ENCODE assay signal across 8 cellular contexts in the genomic region with DNA sequence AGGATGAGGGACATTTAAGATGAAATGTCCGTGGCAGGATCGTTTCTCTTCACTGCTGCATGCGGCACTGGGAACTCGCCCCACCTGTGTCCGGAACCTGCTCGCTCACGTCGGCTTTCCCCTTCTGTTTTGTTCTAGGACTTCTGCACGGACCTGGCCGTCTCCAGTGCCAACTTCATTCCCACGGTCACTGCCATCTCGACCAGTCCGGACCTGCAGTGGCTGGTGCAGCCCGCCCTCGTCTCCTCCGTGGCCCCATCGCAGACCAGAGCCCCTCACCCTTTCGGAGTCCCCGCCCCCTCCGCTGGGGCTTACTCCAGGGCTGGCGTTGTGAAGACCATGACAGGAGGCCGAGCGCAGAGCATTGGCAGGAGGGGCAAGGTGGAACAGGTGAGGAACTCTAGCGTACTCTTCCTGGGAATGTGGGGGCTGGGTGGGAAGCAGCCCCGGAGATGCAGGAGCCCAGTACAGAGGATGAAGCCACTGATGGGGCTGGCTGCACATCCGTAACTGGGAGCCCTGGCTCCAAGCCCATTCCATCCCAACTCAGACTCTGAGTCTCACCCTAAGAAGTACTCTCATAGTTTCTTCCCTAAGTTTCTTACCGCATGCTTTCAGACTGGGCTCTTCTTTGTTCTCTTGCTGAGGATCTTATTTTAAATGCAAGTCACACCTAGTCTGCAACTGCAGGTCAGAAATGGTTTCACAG. TPM values are rescaled to one million over a fixed set of nuclear protein-coding genes. Genes with fewer than 3 reads are reported as not detected.
DNase-seq lines count a peak whose midpoint lies in the region; ATAC-seq and TF ChIP-seq lines count a peak whose summit lies in the region.

No MANE protein-coding gene starts in this region.

- H3K4me1 ChIP-seq in ACC112 (ENCODE audit: control insufficient read depth, insufficient read depth, low read length, unreplicated experiment) (peaks cover 5% of the 10 kb centered on the region), MM.1S (ENCODE audit: low read length) (peaks cover 6% of the 10 kb centered on the region; the same call in 1 of the 2 replicates), lung (ENCODE audit: control insufficient read depth in 2 of 2, insufficient read depth in 2 of 2, low read length in 2 of 2) (peaks cover 0 to 7% of the 10 kb centered on the region in 2 donors), upper lobe of right lung (peaks cover 36% of the 10 kb centered on the region)

- H3K36me3 ChIP-seq in ACC112 (ENCODE audit: insufficient read depth, low read length) = peaks cover 19% of the 10 kb centered on the region; the same call in 1 of the 2 replicates
- H3K36me3 ChIP-seq in MM.1S (replicated peaks; ENCODE audit: insufficient read depth, low read length) = no peaks in the 10 kb centered on the region
- H3K36me3 ChIP-seq in lung (ENCODE audit: control insufficient read depth in 2 of 2, insufficient read depth in 2 of 2, low read length in 2 of 2) = peaks cover 12 to 17% of the 10 kb centered on the region in 2 donors
- peaks cover 21% of the 10 kb centered on the region for H3K36me3 ChIP-seq in upper lobe of right lung

- intact Hi-C loops in upper lobe of right lung (cut with DNase I) = no loop called here

- no peak for ATAC-seq in lung (ENCODE audit: insufficient read depth, low FRiP score)
- no peak for ATAC-seq in upper lobe of right lung
- ATAC-seq in GM21825 (IDR thresholded peaks at IDR 0.05; ENCODE audit: unreplicated experiment) = no peak

- H3K27ac ChIP-seq in ACC112 (ENCODE audit: low read depth, low read length) (peak overlapping the region; percentile 93; the same call in 1 of the 2 replicates), MM.1S (ENCODE audit: low read length) (no peak overlapping the region), lung (ENCODE audit: low read depth in 1 of 2, low read length in 1 of 2) (peak overlapping the region in 1 of 2 donors; percentile 98), upper lobe of right lung (peak overlapping the region; percentile 100)

- H3K79me2 ChIP-seq in ACC112 (ENCODE audit: control insufficient read depth, insufficient read depth, low read length, unreplicated experiment) (peaks cover 13% of the 10 kb centered on the region), MM.1S (ENCODE audit: low read length) (no peaks in the 10 kb centered on the region)

- H3K4me3 ChIP-seq in ACC112 (ENCODE audit: low read depth, low read length) = peak overlapping the region; percentile 89
- peak overlapping the region; percentile 81 for H3K4me3 ChIP-seq in MM.1S (ENCODE audit: low read length)
- peak overlapping the region; percentile 98 for H3K4me3 ChIP-seq in choroid plexus epithelial cell (ENCODE audit: low read depth, low read length)
- H3K4me3 ChIP-seq in lung = peak overlapping the region; percentile 91
- peak overlapping the region; percentile 85 for H3K4me3 ChIP-seq in upper lobe of right lung

- DNase-seq in MM.1S (no peak), choroid plexus epithelial cell (ENCODE audit: low read depth) (peak; percentile 41), lung (ENCODE audit: low spot score) (no peak), upper lobe of right lung (peak; percentile 78), NCI-H345 treated with DMSO at 0.1 percent for 48 hours (lab: John Stamatoyannopoulos, UW; ENCODE audit: unreplicated experiment) (no peak)
- DNase-seq in stimulated activated CD4-positive, alpha-beta T cell treated with anti-CD3 and anti-CD28 coated beads, Interleukin-4, amount 100 ng/mL, for 1 hour = no peak

- no peaks in the 10 kb centered on the region for H4K20me1 ChIP-seq in MM.1S (ENCODE audit: insufficient read depth, low read length)

- no peaks in the 10 kb centered on the region for H3K27me3 ChIP-seq in ACC112 (ENCODE audit: insufficient read depth, low read length)
- H3K27me3 ChIP-seq in MM.1S (replicated peaks; ENCODE audit: insufficient read depth, low read length) = no peaks in the 10 kb centered on the region
- no peaks in the 10 kb centered on the region for H3K27me3 ChIP-seq in lung (ENCODE audit: control insufficient read depth, insufficient read depth)
- H3K27me3 ChIP-seq in upper lobe of right lung = no peaks in the 10 kb centered on the region

- peak overlapping the region; percentile 92; the same call in 1 of the 2 replicates for H3K9ac ChIP-seq in MM.1S (ENCODE audit: low read length)

- 0 out of 2 replicates have a peak, but pooled peaks cover 6% of the 10 kb centered on the region for H3F3A ChIP-seq in MM.1S (ENCODE audit: insufficient read depth, low read length)

- H2AFZ ChIP-seq in ACC112 (ENCODE audit: low read length, unreplicated experiment) (no peak overlapping the region), MM.1S (ENCODE audit: low read length) (no peak overlapping the region)

- H3K9me3 ChIP-seq in MM.1S (replicated peaks; ENCODE audit: insufficient read depth, low read length) (no peaks in the 10 kb centered on the region), lung (ENCODE audit: control insufficient read depth in 2 of 2, insufficient read depth in 1 of 2, low read length in 1 of 2) (no peaks in the 10 kb centered on the region), upper lobe of right lung (no peaks in the 10 kb centered on the region)

- H3K4me2 ChIP-seq in MM.1S (ENCODE audit: low read depth, low read length) = peak overlapping the region; percentile 95

- no peaks in the 10 kb centered on the region for H3K9me2 ChIP-seq in MM.1S (replicated peaks; ENCODE audit: insufficient read depth, low read length)

- no peak for TF ChIP-seq CTCF in MM.1S (IDR thresholded peaks at IDR 0.05; ENCODE audit: low read length)
- no peak for TF ChIP-seq CTCF in choroid plexus epithelial cell (conservative IDR thresholded peaks at IDR 0.05; ENCODE audit: low read depth, low read length)
- TF ChIP-seq CTCF in lung (IDR thresholded peaks at IDR 0.05; ENCODE audit: control extremely low read depth, extremely low read depth) = no peak
- TF ChIP-seq CTCF in upper lobe of right lung (IDR thresholded peaks at IDR 0.05) = no peak

- 20 to 21% methylated on average over 27 of the region's 27 CpGs for WGBS in lung, 2 donors

RNA-seq across cellular contexts. Expression of a gene that starts 1.3 kb away (rescaled TPM):
- total RNA-seq in lung (100 to 1,000 TPM in 1 of 2 donors, 10 to 100 TPM in 1; 63.7 to 123 TPM), upper lobe of right lung (204 TPM)
- polyA plus RNA-seq in lung = 100 to 1,000 TPM; 139 to 879 TPM

Comparison
In these comparisons a context has a peak if more than half of its experiments do, and no peak if none do; other contexts are left out.
1. DNase-seq: peak in choroid plexus epithelial cell (single experiment) and upper lobe of right lung (single experiment); none in MM.1S (single experiment), lung (single experiment), stimulated activated CD4-positive, alpha-beta T cell treated with anti-CD3 and anti-CD28 coated beads, Interleukin-4, amount 100 ng/mL, for 1 hour (single experiment) and NCI-H345 treated with DMSO at 0.1 percent for 48 hours (single experiment).
2. Peak in every context shown above with its lines, with median percentiles within 50 percentile points of each other: H3K4me3 ChIP-seq.